ENCODE assay signal across 23 cellular contexts in genomic region chr17:44059101-44059892, GRCh38.
"Had no signal": no experiment of that assay in that cellular context is flagged by ENCODE, and none has a peak within 500 bp of the region (broad histone marks: within the 10 kb centered on the region; RNA-seq: fewer than 3 reads in every experiment).

No MANE protein-coding gene starts in this region.

- H3K9me3 ChIP-seq: esophagus muscularis mucosa, left lung, prostate gland, spleen, upper lobe of right lung had no signal

- H2AFZ ChIP-seq: hepatocyte, neural progenitor cell had no signal

- H3K4me1 ChIP-seq: prostate gland had no signal

- H3K4me3 ChIP-seq: esophagus muscularis mucosa, hepatocyte, left lung, neural progenitor cell, prostate gland, SK-N-MC, spleen, upper lobe of right lung had no signal

- H3K9me3 Mint-ChIP-seq: activated naive CD4-positive, alpha-beta T cell treated with anti-CD3 and anti-CD28 coated beads for 36 hours; activated T-cell treated with anti-CD3 and anti-CD28 coated beads, Interleukin-2, amount 50 U/mL, for 4 hours; central memory CD8-positive, alpha-beta T cell; immature natural killer cell; naive thymus-derived CD4-positive, alpha-beta T cell; neural progenitor cell had no signal

- H3K27ac ChIP-seq: esophagus muscularis mucosa, hepatocyte, left lung, neural progenitor cell, prostate gland, SK-N-MC, upper lobe of right lung had no signal

- H3K4me2 ChIP-seq: hepatocyte, neural progenitor cell had no signal

- DNase-seq: activated CD4-positive, alpha-beta T cell treated with anti-CD3 and anti-CD28 coated beads, Interleukin-2, amount 50 U/mL, for 4 hours; activated naive CD4-positive, alpha-beta T cell treated with anti-CD3 and anti-CD28 coated beads for 36 hours; activated T-cell treated with anti-CD3 and anti-CD28 coated beads, Interleukin-2, amount 50 U/mL, for 4 hours; aorta; effector memory CD4-positive, alpha-beta T cell; glutamatergic neuron; immature natural killer cell; left lung; naive thymus-derived CD4-positive, alpha-beta T cell; spleen; stimulated activated CD4-positive, alpha-beta T cell treated with anti-CD3 and anti-CD28 coated beads, Interleukin-4, amount 100 ng/mL, for 24 hours; stimulated activated naive CD4-positive, alpha-beta T cell treated with Interleukin-2 at 50 U/mL for 16 hours; SW 1271; upper lobe of right lung had no signal

- H3K27me3 ChIP-seq: esophagus muscularis mucosa, hepatocyte, left lung, neural progenitor cell, spleen, upper lobe of right lung had no signal

- H3K27me3 Mint-ChIP-seq: central memory CD8-positive, alpha-beta T cell; naive thymus-derived CD4-positive, alpha-beta T cell had no signal

- H3K27ac Mint-ChIP-seq: activated naive CD4-positive, alpha-beta T cell treated with anti-CD3 and anti-CD28 coated beads for 36 hours; neural progenitor cell had no signal

- FAIRE-seq: colon, frontal cortex, TTC549 had no signal

- ATAC-seq: activated T-cell treated with anti-CD3 and anti-CD28 coated beads, Interleukin-2, amount 50 U/mL, for 4 hours; left lung; naive thymus-derived CD4-positive, alpha-beta T cell; upper lobe of right lung had no signal

- H3K4me3 Mint-ChIP-seq: activated naive CD4-positive, alpha-beta T cell treated with anti-CD3 and anti-CD28 coated beads for 36 hours; activated T-cell treated with anti-CD3 and anti-CD28 coated beads, Interleukin-2, amount 50 U/mL, for 4 hours; central memory CD8-positive, alpha-beta T cell; immature natural killer cell; naive thymus-derived CD4-positive, alpha-beta T cell; neural progenitor cell had no signal

- H3K9ac ChIP-seq: neural progenitor cell had no signal
